8 cellular contexts compared by ENCODE assay signal in genomic region chr5:54883374-54884194, GRCh38.
A peak's percentile ranks its signal among the peaks of the same experiment; 100 is the strongest.
DNase-seq lines count a peak whose midpoint lies in the region; ATAC-seq and TF ChIP-seq lines count a peak whose summit lies in the region.

No MANE protein-coding gene starts in this region.

- CTCF ChIA-PET in HEK293T (lab: Yijun Ruan, JAX), result no interaction called here

- no peaks in the 10 kb centered on the region for H4K20me1 ChIP-seq in MM.1S (ENCODE audit: insufficient read depth, low read length)

- peaks cover 6% of the 10 kb centered on the region for H3K36me3 Mint-ChIP-seq in type B pancreatic cell

- H2AFZ ChIP-seq in ACC112 (ENCODE audit: low read length, unreplicated experiment), result peak overlapping the region; percentile 67
- 0 out of 2 replicates have a peak overlapping the region, but pooled peaks have one; percentile 43 for H2AFZ ChIP-seq in MM.1S (ENCODE audit: low read length)
- H2AFZ ChIP-seq in mesenchymal stem cell (ENCODE audit: low read depth, low read length), result peak overlapping the region; percentile 79

- peak overlapping the region; percentile 53 for H3K4me2 ChIP-seq in MM.1S (ENCODE audit: low read depth, low read length)
- peak overlapping the region; percentile 95 for H3K4me2 ChIP-seq in mesenchymal stem cell (ENCODE audit: low read length, poor library complexity, severe bottlenecking)

- H4K91ac ChIP-seq in mesenchymal stem cell (ENCODE audit: low read length), result no peak overlapping the region

- no peaks in the 10 kb centered on the region for H3K79me1 ChIP-seq in mesenchymal stem cell (replicated peaks; ENCODE audit: low read length, poor library complexity, severe bottlenecking)

- ATAC-seq in HG03095 (IDR thresholded peaks at IDR 0.05; ENCODE audit: unreplicated experiment), result no peak

- no peaks in the 10 kb centered on the region for H3K4me1 ChIP-seq in ACC112 (ENCODE audit: control insufficient read depth, insufficient read depth, low read length, unreplicated experiment)
- no peaks in the 10 kb centered on the region for H3K4me1 ChIP-seq in MM.1S (ENCODE audit: low read length)
- no peaks in the 10 kb centered on the region for H3K4me1 ChIP-seq in effector memory CD4-positive, alpha-beta T cell (ENCODE audit: control insufficient read depth, insufficient read depth, low read length, poor library complexity, severe bottlenecking)
- H3K4me1 ChIP-seq in mesenchymal stem cell (ENCODE audit: control insufficient read depth, insufficient read depth, low read depth, low read length), result peaks cover 12% of the 10 kb centered on the region

- peaks cover 46% of the 10 kb centered on the region for H3K27me3 Mint-ChIP-seq in type B pancreatic cell

- no peaks in the 10 kb centered on the region for H3K9me3 Mint-ChIP-seq in type B pancreatic cell

- H3K9me3 ChIP-seq in MM.1S (replicated peaks; ENCODE audit: insufficient read depth, low read length) (no peaks in the 10 kb centered on the region), mesenchymal stem cell (ENCODE audit: control insufficient read depth, low read length) (no peaks in the 10 kb centered on the region)
- no peaks in the 10 kb centered on the region for H3K9me3 ChIP-seq in effector memory CD4-positive, alpha-beta T cell (ENCODE audit: control insufficient read depth, low read length)

- no peak overlapping the region for H3K4ac ChIP-seq in mesenchymal stem cell (ENCODE audit: low read depth in 1 of 2, low read length in 2 of 2)

- H3K27me3 ChIP-seq in ACC112 (ENCODE audit: insufficient read depth, low read length), result peaks cover 37% of the 10 kb centered on the region
- H3K27me3 ChIP-seq in MM.1S (replicated peaks; ENCODE audit: insufficient read depth, low read length), result 0 out of 2 replicates have a peak, but pooled peaks cover 9% of the 10 kb centered on the region
- H3K27me3 ChIP-seq in effector memory CD4-positive, alpha-beta T cell (replicated peaks; ENCODE audit: control insufficient read depth, insufficient read depth, low read length, poor library complexity, severe bottlenecking), result peaks cover 17% of the 10 kb centered on the region
- peaks cover 8 to 68% of the 10 kb centered on the region in 2 experiments for H3K27me3 ChIP-seq in mesenchymal stem cell (ENCODE audit: control insufficient read depth in 1 of 2, insufficient read depth in 1 of 2, low read length in 2 of 2)

- no peak overlapping the region for H2AK5ac ChIP-seq in mesenchymal stem cell (ENCODE audit: low read length, severe bottlenecking)

- H3K4me3 Mint-ChIP-seq in type B pancreatic cell, result peak overlapping the region; percentile 90

- TF ChIP-seq CTCF in MM.1S (IDR thresholded peaks at IDR 0.05; ENCODE audit: low read length) (no peak), type B pancreatic cell (conservative IDR thresholded peaks at IDR 0.05) (peak; percentile 23)

- peak overlapping the region; percentile 57 for H2BK120ac ChIP-seq in mesenchymal stem cell (ENCODE audit: low read depth, low read length)

- H3K4me1 Mint-ChIP-seq in type B pancreatic cell (ENCODE audit: unreplicated experiment), result peaks cover 9% of the 10 kb centered on the region

- no peak overlapping the region for H3K27ac ChIP-seq in ACC112 (ENCODE audit: low read depth, low read length)
- H3K27ac ChIP-seq in MM.1S (ENCODE audit: low read length), result no peak overlapping the region
- H3K27ac ChIP-seq in effector memory CD4-positive, alpha-beta T cell (ENCODE audit: insufficient read depth, low read length, poor library complexity, severe bottlenecking), result no peak overlapping the region
- H3K27ac ChIP-seq in mesenchymal stem cell (ENCODE audit: low read length, poor library complexity, severe bottlenecking), result no peak overlapping the region

- DNase-seq in MM.1S, result no peak
- DNase-seq in effector memory CD4-positive, alpha-beta T cell, result no peak
- DNase-seq in mesenchymal stem cell, result peak; percentile 50
- DNase-seq in type B pancreatic cell (ENCODE audit: extremely low spot score, unreplicated experiment), result no peak
- DNase-seq in HEK293T (ENCODE audit: extremely low spot score), result no peak
- no peak for DNase-seq in activated CD4-positive, alpha-beta T cell treated with anti-CD3 and anti-CD28 coated beads for 4 hours

- peak overlapping the region; percentile 72 for H3K4me3 ChIP-seq in ACC112 (ENCODE audit: low read depth, low read length)
- H3K4me3 ChIP-seq in MM.1S (ENCODE audit: low read length), result peak overlapping the region; percentile 40; the same call in 1 of the 2 replicates
- peak overlapping the region; percentile 37 for H3K4me3 ChIP-seq in effector memory CD4-positive, alpha-beta T cell (ENCODE audit: insufficient read depth, low read depth, low read length, poor library complexity, severe bottlenecking)
- H3K4me3 ChIP-seq in mesenchymal stem cell (ENCODE audit: insufficient read depth in 1 of 2, low read depth in 1 of 2, low read length in 2 of 2), result peak overlapping the region; percentile 54 to 78

- no peak overlapping the region for H2BK5ac ChIP-seq in mesenchymal stem cell (ENCODE audit: low read depth, low read length, poor library complexity, severe bottlenecking)

- H3F3A ChIP-seq in MM.1S (ENCODE audit: insufficient read depth, low read length), result no peaks in the 10 kb centered on the region

- H3K36me3 ChIP-seq in ACC112 (ENCODE audit: insufficient read depth, low read length) (no peaks in the 10 kb centered on the region), MM.1S (replicated peaks; ENCODE audit: insufficient read depth, low read length) (no peaks in the 10 kb centered on the region), mesenchymal stem cell (ENCODE audit: control insufficient read depth in 1 of 2, insufficient read depth in 2 of 2, low read depth in 1 of 2, low read length in 2 of 2) (no peaks in the 10 kb centered on the region)
- no peaks in the 10 kb centered on the region for H3K36me3 ChIP-seq in effector memory CD4-positive, alpha-beta T cell (ENCODE audit: control insufficient read depth, insufficient read depth, low read length)

- H3K79me2 ChIP-seq in ACC112 (ENCODE audit: control insufficient read depth, insufficient read depth, low read length, unreplicated experiment) (no peaks in the 10 kb centered on the region), MM.1S (ENCODE audit: low read length) (no peaks in the 10 kb centered on the region)

- H3K23ac ChIP-seq in mesenchymal stem cell (ENCODE audit: low read length in 2 of 2), result no peak overlapping the region

- POLR2A ChIA-PET in HEK293T (lab: Yijun Ruan, JAX), result no interaction called here

- H3K18ac ChIP-seq in mesenchymal stem cell (ENCODE audit: low read depth in 1 of 2, low read length in 2 of 2), result peak overlapping the region; percentile 38 to 83

- H3K9ac ChIP-seq in MM.1S (ENCODE audit: low read length), result no peak overlapping the region
- H3K9ac ChIP-seq in mesenchymal stem cell (ENCODE audit: low read length), result peak overlapping the region; percentile 73

- peak overlapping the region in 1 of 2 experiments; percentile 11 for H2BK12ac ChIP-seq in mesenchymal stem cell (ENCODE audit: low read length in 2 of 2)

- peak overlapping the region; percentile 75 for H2BK15ac ChIP-seq in mesenchymal stem cell (ENCODE audit: low read depth, poor library complexity, severe bottlenecking)

- peak overlapping the region; percentile 85 for H3K27ac Mint-ChIP-seq in type B pancreatic cell

- no peaks in the 10 kb centered on the region for H3K9me2 ChIP-seq in MM.1S (replicated peaks; ENCODE audit: insufficient read depth, low read length)

- 4% methylated on average over 54 of the region's 75 CpGs for WGBS in mesenchymal stem cell

- H4K8ac ChIP-seq in mesenchymal stem cell (ENCODE audit: low read length), result peak overlapping the region; percentile 51

- peak overlapping the region in 1 of 2 experiments; percentile 4 for H3K14ac ChIP-seq in mesenchymal stem cell (ENCODE audit: low read length in 2 of 2)

TF ChIP-seq in HEK293T, 16 proteins besides CTCF, POLR2A, EP300 and RAD21:
- TF ChIP-seq PKNOX1 (IDR thresholded peaks at IDR 0.05), result no peak
- no peak for TF ChIP-seq ZNF384 (IDR thresholded peaks at IDR 0.05)
- TF ChIP-seq ELF4 (IDR thresholded peaks at IDR 0.05), result no peak
- no peak for TF ChIP-seq FOXK2 (IDR thresholded peaks at IDR 0.05)
- TF ChIP-seq FOXM1 (IDR thresholded peaks at IDR 0.05; ENCODE audit: borderline replicate concordance), result no peak
- no peak for TF ChIP-seq HDGF (IDR thresholded peaks at IDR 0.05; ENCODE audit: borderline replicate concordance)
- no peak for TF ChIP-seq NFRKB (IDR thresholded peaks at IDR 0.05)
- TF ChIP-seq CTBP1 (IDR thresholded peaks at IDR 0.05; ENCODE audit: borderline replicate concordance), result no peak
- no peak for TF ChIP-seq SUZ12 (IDR thresholded peaks at IDR 0.05)
- no peak for TF ChIP-seq BHLHE40 (IDR thresholded peaks at IDR 0.05; ENCODE audit: borderline replicate concordance)
- TF ChIP-seq L3MBTL2 (conservative IDR thresholded peaks at IDR 0.05), result no peak
- no peak for TF ChIP-seq ARNT (IDR thresholded peaks at IDR 0.05)
